17 cellular contexts compared by ENCODE assay signal in genomic region chr4:8700576-8700975, GRCh38.
"Had no signal": no experiment of that assay in that cellular context is flagged by ENCODE, and none has a peak within 500 bp of the region (broad histone marks: within the 10 kb centered on the region; RNA-seq: fewer than 3 reads in every experiment).

No MANE protein-coding gene starts in this region.

- DNase-seq: activated CD4-positive, alpha-beta T cell treated with anti-CD3 and anti-CD28 coated beads, Interleukin-2, amount 50 U/mL, for 48 hours; activated gamma-delta T cell treated with Interleukin-2 at 50 U/mL for 16 hours; activated T-cell treated with anti-CD3 and anti-CD28 coated beads, Interleukin-2, amount 50 U/mL, for 48 hours; amniotic stem cell; central memory CD4-positive, alpha-beta T cell; cortex of kidney; effector CD8-positive, alpha-beta T cell; foreskin keratinocyte; glutamatergic neuron; stimulated activated CD4-positive, alpha-beta T cell treated with anti-CD3 and anti-CD28 coated beads, Interleukin-15, amount 100 ng/mL, for 24 hours; stimulated activated CD4-positive, alpha-beta T cell treated with anti-CD3 and anti-CD28 coated beads, Interleukin-4, amount 100 ng/mL, for 1 hour; stimulated activated naive B cell treated with anti-CD40 and anti-IgM and Interleukin-4, amounts not matched to agents 10 μg/mL and 1 μg/mL and 100 μg/mL, for 72 hours; T-helper 17 cell; trophoblast cell; WERI-Rb-1 had no signal

- H3K4me1 ChIP-seq: foreskin keratinocyte, parathyroid adenoma had no signal

- H3K4me3 ChIP-seq: neural progenitor cell had no signal

- H3K27me3 ChIP-seq: foreskin keratinocyte, neural progenitor cell had no signal

- H3K27ac ChIP-seq: foreskin keratinocyte, neural progenitor cell, parathyroid adenoma, WERI-Rb-1 had no signal

- H3K9ac ChIP-seq: neural progenitor cell, parathyroid adenoma had no signal

- H3K79me2 ChIP-seq: parathyroid adenoma had no signal

- H3K36me3 ChIP-seq: neural progenitor cell, WERI-Rb-1 had no signal

- H2AFZ ChIP-seq: neural progenitor cell, parathyroid adenoma had no signal

- ATAC-seq: foreskin keratinocyte; stimulated activated naive B cell treated with anti-CD40 and anti-IgM and Interleukin-4, amounts not matched to agents 10 μg/mL and 1 μg/mL and 100 μg/mL, for 72 hours; T-helper 17 cell had no signal

- H3K4me2 ChIP-seq: neural progenitor cell had no signal
